8 cellular contexts compared by ENCODE assay signal in the genomic region with DNA sequence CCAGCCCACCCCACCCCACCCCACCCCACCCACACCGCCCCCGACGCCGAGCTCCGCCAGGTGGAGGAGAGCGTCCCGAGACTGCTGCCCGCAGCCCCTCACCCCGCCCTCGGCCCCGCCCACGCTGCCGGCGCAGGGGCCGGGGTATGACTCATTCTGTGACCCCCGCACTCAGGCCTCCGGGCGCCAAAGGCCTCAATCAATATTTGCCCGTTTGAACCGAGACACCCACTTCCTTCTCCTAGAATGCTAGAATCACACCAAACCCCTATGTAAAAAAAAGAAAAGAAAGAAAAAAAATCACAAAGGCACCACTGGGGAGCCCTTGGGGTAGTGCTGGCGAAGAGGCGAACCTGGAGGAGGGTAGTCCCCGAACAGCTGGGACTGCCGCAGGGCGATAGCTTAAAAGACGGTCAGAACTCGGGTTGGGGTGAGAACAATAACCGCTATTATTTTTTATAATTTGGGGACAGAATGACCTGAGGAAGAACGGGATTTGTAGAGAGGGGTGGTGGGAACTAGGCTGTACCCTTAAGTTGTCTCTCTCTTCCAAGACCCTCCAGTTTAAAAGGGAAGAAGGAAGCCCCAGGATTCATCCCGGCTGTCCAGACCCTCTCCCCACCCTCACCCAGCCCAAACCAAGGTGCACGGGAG. TPM values are rescaled to one million over a fixed set of nuclear protein-coding genes. Genes with fewer than 3 reads are reported as not detected.
DNase-seq lines count a peak whose midpoint lies in the region; ATAC-seq and TF ChIP-seq lines count a peak whose summit lies in the region.

No MANE protein-coding gene starts in this region.

- peaks cover 0 to 25% (median 0%) of the 10 kb centered on the region in 9 donors for H3K4me1 ChIP-seq in heart right ventricle
- H3K4me1 ChIP-seq in rectal smooth muscle tissue (ENCODE audit: control insufficient read depth, insufficient read depth, low read length): no peaks in the 10 kb centered on the region

- H3K9me3 Mint-ChIP-seq in activated T-cell treated with anti-CD3 and anti-CD28 coated beads, Interleukin-2, amount 50 U/mL, for 4 hours: no peaks in the 10 kb centered on the region

- 20 to 23% methylated on average over 23 to 31 of the region's 31 CpGs for WGBS in heart right ventricle, 2 donors

- H3K4me1 Mint-ChIP-seq in activated T-cell treated with anti-CD3 and anti-CD28 coated beads, Interleukin-2, amount 50 U/mL, for 4 hours (ENCODE audit: low read depth): peaks cover 3% of the 10 kb centered on the region

- H3K27me3 ChIP-seq in heart right ventricle (peaks cover 0 to 5% (median 0%) of the 10 kb centered on the region in 7 donors), rectal smooth muscle tissue (ENCODE audit: control insufficient read depth, insufficient read depth, low read length) (no peaks in the 10 kb centered on the region)

- H3K27ac ChIP-seq in heart right ventricle (peak overlapping the region in 9 of 10 donors; percentile 3 to 75 (median 69)), rectal smooth muscle tissue (ENCODE audit: low read depth, low read length) (peak overlapping the region; percentile 76)

- peak overlapping the region; percentile 54 for H3K4me3 Mint-ChIP-seq in activated T-cell treated with anti-CD3 and anti-CD28 coated beads, Interleukin-2, amount 50 U/mL, for 4 hours

- peak overlapping the region; percentile 21 to 58 (median 54) for H3K4me3 ChIP-seq in heart right ventricle
- peak overlapping the region; percentile 56 for H3K4me3 ChIP-seq in rectal smooth muscle tissue (ENCODE audit: low read length)

- peak overlapping the region; percentile 45 for H3K9ac ChIP-seq in rectal smooth muscle tissue (ENCODE audit: low read length)

- intact Hi-C loops in heart right ventricle (cut with DNase I): loop anchor here in 1 of 10 donors (5.0 kb wide), 1 partner anchor 73 kb away; no protein-coding TSS in a partner anchor

- H3K36me3 Mint-ChIP-seq in activated T-cell treated with anti-CD3 and anti-CD28 coated beads, Interleukin-2, amount 50 U/mL, for 4 hours (ENCODE audit: insufficient read depth): no peaks in the 10 kb centered on the region

- H3K27me3 Mint-ChIP-seq in activated T-cell treated with anti-CD3 and anti-CD28 coated beads, Interleukin-2, amount 50 U/mL, for 4 hours (ENCODE audit: low read depth): peaks cover 2% of the 10 kb centered on the region

- H3K36me3 ChIP-seq in heart right ventricle: peaks cover 0 to 14% (median 0%) of the 10 kb centered on the region in 9 donors
- H3K36me3 ChIP-seq in rectal smooth muscle tissue (ENCODE audit: control insufficient read depth, insufficient read depth, low read length): peaks cover 8% of the 10 kb centered on the region

- ATAC-seq in GM19372 (IDR thresholded peaks at IDR 0.05; ENCODE audit: low read depth, unreplicated experiment) (peak; percentile 43), heart right ventricle (peak; percentile 54 to 88 (median 76)), GM21390 (IDR thresholded peaks at IDR 0.05; ENCODE audit: unreplicated experiment) (no peak)
- ATAC-seq in activated T-cell treated with anti-CD3 and anti-CD28 coated beads, Interleukin-2, amount 50 U/mL, for 4 hours: peak; percentile 19 to 33

- DNase-seq in AG08396 (ENCODE audit: low spot score) (peak; percentile 45), NCI-H146 treated with DMSO at 0.1 percent for 48 hours (lab: John Stamatoyannopoulos, UW; ENCODE audit: unreplicated experiment) (peak; percentile 67), heart right ventricle (peak; percentile 23 to 56), medulla oblongata (ENCODE audit: extremely low spot score) (no peak)
- DNase-seq in activated T-cell treated with anti-CD3 and anti-CD28 coated beads, Interleukin-2, amount 50 U/mL, for 4 hours: peak; percentile 28

- H3K9me3 ChIP-seq in heart right ventricle: no peaks in the 10 kb centered on the region

- no peak for TF ChIP-seq CTCF in heart right ventricle (IDR thresholded peaks at IDR 0.05)

RNA-seq across cellular contexts. Expression of gene KRT8, which starts 0.9 kb away (rescaled TPM):
- 1 to 10 TPM; 4.2 to 6.0 (median 4.5) TPM for total RNA-seq in activated T-cell treated with anti-CD3 and anti-CD28 coated beads, Interleukin-2, amount 50 U/mL, for 4 hours
- total RNA-seq in heart right ventricle: 100 to 1,000 TPM in 6 of 10 donors, 10 to 100 TPM in 4; 52.1 to 150 (median 109) TPM
- 100 to 1,000 TPM; 153 to 161 TPM for polyA plus RNA-seq in heart right ventricle

RNA-seq across cellular contexts. Expression of gene KRT18, which starts 44.9 kb away (rescaled TPM):
- total RNA-seq in activated T-cell treated with anti-CD3 and anti-CD28 coated beads, Interleukin-2, amount 50 U/mL, for 4 hours: 10 to 100 TPM; 11.8 to 15.6 (median 15.0) TPM
- total RNA-seq in heart right ventricle: 10 to 100 TPM in 1 of 10 donors, 1 to 10 TPM in 9; 2.8 to 20.9 (median 6.4) TPM
- 10 to 100 TPM in 1 of 2 donors, 1 to 10 TPM in 1; 7.8 to 13.1 TPM for polyA plus RNA-seq in heart right ventricle

RNA-seq across cellular contexts. Expression of gene KRT78, which starts 55.2 kb away (rescaled TPM):
- total RNA-seq in activated T-cell treated with anti-CD3 and anti-CD28 coated beads, Interleukin-2, amount 50 U/mL, for 4 hours: not detected
- total RNA-seq in heart right ventricle: not detected
- under 1 TPM in 1 of 2 donors, not detected in 1; 0.07 TPM for polyA plus RNA-seq in heart right ventricle

Comparison
In these comparisons a context has a peak if more than half of its experiments do, and no peak if none do; other contexts are left out.
1. RNA of gene KRT8, which starts 0.9 kb away (total RNA-seq): 52.1 to 150 TPM in heart right ventricle; 4.2 to 6.0 TPM in activated T-cell treated with anti-CD3 and anti-CD28 coated beads, Interleukin-2, amount 50 U/mL, for 4 hours; every median in the first group is over 4 times any median in the second.